Comparison of ENCODE assay signal across 26 cellular contexts in genomic region chr10:117762126-117762818, GRCh38.
"Had no signal": no experiment of that assay in that cellular context is flagged by ENCODE, and none has a peak within 500 bp of the region (broad histone marks: within the 10 kb centered on the region; RNA-seq: fewer than 3 reads in every experiment).

No MANE protein-coding gene starts in this region.

- H3K27ac Mint-ChIP-seq: activated CD4-positive, alpha-beta memory T cell treated with anti-CD3 and anti-CD28 coated beads for 36 hours; activated CD4-positive, alpha-beta T cell treated with anti-CD3 and anti-CD28 coated beads, Interleukin-2, amount 10 ng/mL, durations not matched to agents 7 days and 5 days; activated naive CD4-positive, alpha-beta T cell treated with anti-CD3 and anti-CD28 coated beads for 36 hours; activated naive CD8-positive, alpha-beta T cell; activated T-helper 17 cell treated with anti-CD3 and anti-CD28 coated beads, Interleukin-2, amount 50 U/mL, for 72 hours had no signal

- DNase-seq: activated CD4-positive, alpha-beta memory T cell treated with anti-CD3 and anti-CD28 coated beads for 36 hours; activated CD4-positive, alpha-beta T cell treated with anti-CD3 and anti-CD28 coated beads, Interleukin-2, amount 10 ng/mL, durations not matched to agents 7 days and 5 days; activated CD4-positive, CD25-positive, alpha-beta regulatory T cell; activated CD8-positive, alpha-beta memory T cell treated with anti-CD3 and anti-CD28 coated beads for 24 hours; activated gamma-delta T cell; activated naive CD4-positive, alpha-beta T cell treated with anti-CD3 and anti-CD28 coated beads for 36 hours; activated T-cell treated with anti-CD3 and anti-CD28 coated beads, Interleukin-2, amount 50 U/mL, for 4 hours; amygdala; Kasumi-1; NCI-H1048; NCI-H187 treated with DMSO at 0.1 percent for 48 hours; NCI-H2171; NCI-H2227 treated with DMSO at 0.1 percent for 48 hours; NCI-H446 treated with DMSO at 0.1 percent for 48 hours; NCI-H524 treated with DMSO at 0.1 percent for 48 hours; NCI-H774; RPMI8226; T-helper 1 cell had no signal

- H3K36me3 Mint-ChIP-seq: activated CD4-positive, alpha-beta memory T cell treated with anti-CD3 and anti-CD28 coated beads for 36 hours; activated naive CD8-positive, alpha-beta T cell; brain had no signal

- ATAC-seq: activated T-cell treated with anti-CD3 and anti-CD28 coated beads, Interleukin-2, amount 50 U/mL, for 4 hours; activated T-helper 17 cell treated with anti-CD3 and anti-CD28 coated beads, Interleukin-2, amount 50 U/mL, for 72 hours; Panc1; Right ventricle myocardium inferior had no signal

- H3K4me1 Mint-ChIP-seq: activated CD4-positive, alpha-beta T cell treated with anti-CD3 and anti-CD28 coated beads, Interleukin-2, amount 10 ng/mL, durations not matched to agents 7 days and 5 days; activated T-helper 17 cell treated with anti-CD3 and anti-CD28 coated beads, Interleukin-2, amount 50 U/mL, for 72 hours had no signal

- H3K36me3 ChIP-seq: cardiac muscle cell had no signal

- H3K4me3 ChIP-seq: cardiac muscle cell, SK-N-MC had no signal

- H3K27ac ChIP-seq: cardiac muscle cell, SK-N-MC, VCaP had no signal

- H3K9me3 Mint-ChIP-seq: activated CD4-positive, alpha-beta memory T cell treated with anti-CD3 and anti-CD28 coated beads for 36 hours; activated CD4-positive, alpha-beta T cell treated with anti-CD3 and anti-CD28 coated beads, Interleukin-2, amount 10 ng/mL, durations not matched to agents 7 days and 5 days; activated naive CD4-positive, alpha-beta T cell treated with anti-CD3 and anti-CD28 coated beads for 36 hours; activated T-cell treated with anti-CD3 and anti-CD28 coated beads, Interleukin-2, amount 50 U/mL, for 4 hours; activated T-helper 17 cell treated with anti-CD3 and anti-CD28 coated beads, Interleukin-2, amount 50 U/mL, for 72 hours had no signal

- H3K4me3 Mint-ChIP-seq: activated CD4-positive, alpha-beta memory T cell treated with anti-CD3 and anti-CD28 coated beads for 36 hours; activated CD4-positive, alpha-beta T cell treated with anti-CD3 and anti-CD28 coated beads, Interleukin-2, amount 10 ng/mL, durations not matched to agents 7 days and 5 days; activated naive CD4-positive, alpha-beta T cell treated with anti-CD3 and anti-CD28 coated beads for 36 hours; activated naive CD8-positive, alpha-beta T cell; activated T-cell treated with anti-CD3 and anti-CD28 coated beads, Interleukin-2, amount 50 U/mL, for 4 hours; activated T-helper 17 cell treated with anti-CD3 and anti-CD28 coated beads, Interleukin-2, amount 50 U/mL, for 72 hours had no signal
